Comparison of ENCODE assay signal across 19 cellular contexts in genomic region chr14:100868621-100869370, GRCh38. TPM values are rescaled to one million over a fixed set of nuclear protein-coding genes. Genes with fewer than 3 reads are reported as not detected.
"Had no signal": no experiment of that assay in that cellular context is flagged by ENCODE, and none has a peak within 500 bp of the region (broad histone marks: within the 10 kb centered on the region; RNA-seq: fewer than 3 reads in every experiment).

No MANE protein-coding gene starts in this region.

- H3K4me3 Mint-ChIP-seq: activated CD8-positive, alpha-beta T cell treated with anti-CD3 and anti-CD28 coated beads for 36 hours; mesothelial cell of epicardium; type B pancreatic cell; WTC11 had no signal

- H3K9me3 ChIP-seq: neutrophil had no signal

- H3K27ac Mint-ChIP-seq: activated CD8-positive, alpha-beta T cell treated with anti-CD3 and anti-CD28 coated beads for 36 hours; mesothelial cell of epicardium; type B pancreatic cell; WTC11 had no signal

- H3K27ac ChIP-seq: neutrophil had no signal

- ATAC-seq: activated CD8-positive, alpha-beta T cell treated with anti-CD3 and anti-CD28 coated beads for 36 hours; stimulated activated naive CD8-positive, alpha-beta T cell treated with anti-CD3 and anti-CD28 coated beads, Interleukin-15, Interleukin-2, amounts not matched to agents 100 U/mL and 50 U/mL, for 24 hours; WTC11 had no signal

- H3K4me3 ChIP-seq: dorsolateral prefrontal cortex, smooth muscle cell had no signal

- H3K4me1 Mint-ChIP-seq: mesothelial cell of epicardium, WTC11 had no signal

- H3K27me3 Mint-ChIP-seq: activated CD8-positive, alpha-beta T cell treated with anti-CD3 and anti-CD28 coated beads for 36 hours had no signal

- DNase-seq: activated CD4-positive, alpha-beta T cell treated with anti-CD3 and anti-CD28 coated beads for 48 hours; activated CD8-positive, alpha-beta T cell treated with anti-CD3 and anti-CD28 coated beads for 36 hours; activated naive CD4-positive, alpha-beta T cell; hippocampal formation; stimulated activated naive CD8-positive, alpha-beta T cell treated with anti-CD3 and anti-CD28 coated beads, Interleukin-15, Interleukin-2, amounts not matched to agents 100 U/mL and 50 U/mL, for 24 hours; SW 1271 had no signal

- H3K4me2 ChIP-seq: smooth muscle cell had no signal

- H3K27me3 ChIP-seq: dorsolateral prefrontal cortex had no signal

- H3K36me3 Mint-ChIP-seq: mesothelial cell of epicardium, type B pancreatic cell had no signal

- H3K36me3 ChIP-seq: neutrophil had no signal

RNA-seq across cellular contexts. Expression of gene RTL1, which starts 34.7 kb away (rescaled TPM):
- total RNA-seq: activated CD8-positive, alpha-beta T cell treated with anti-CD3 and anti-CD28 coated beads for 36 hours; bronchial epithelial cell; lower leg skin; myocyte; right cardiac atrium; T-helper 2 cell treated with Interferon-gamma antibody and Interleukin-4, amounts not matched to agents 100 ng/mL and 5 ng/mL, for 36 hours had no signal
- polyA plus RNA-seq: keratinocyte had no signal

RNA-seq across cellular contexts. Expression of gene MEG3, which starts 42.9 kb away (rescaled TPM):
- total RNA-seq: activated CD8-positive, alpha-beta T cell treated with anti-CD3 and anti-CD28 coated beads for 36 hours; astrocyte; smooth muscle cell; T-helper 2 cell treated with Interferon-gamma antibody and Interleukin-4, amounts not matched to agents 100 ng/mL and 5 ng/mL, for 36 hours had no signal
- polyA plus RNA-seq: smooth muscle cell had no signal
